8 cellular contexts compared by ENCODE assay signal in genomic region chr4:25313194-25313895, GRCh38. TPM values are rescaled to one million over a fixed set of nuclear protein-coding genes. Genes with fewer than 3 reads are reported as not detected.
DNase-seq lines count a peak whose midpoint lies in the region; ATAC-seq and TF ChIP-seq lines count a peak whose summit lies in the region.

No MANE protein-coding gene starts in this region.

- no peak for DNase-seq in CD8-positive, alpha-beta T cell
- DNase-seq in MM.1S (peak; percentile 31), SHP77 (lab: John Stamatoyannopoulos, UW) (no peak), amygdala (lab: John Stamatoyannopoulos, UW) (no peak)

- H2AFZ ChIP-seq in MM.1S (ENCODE audit: low read length): peak overlapping the region; percentile 87

- no peaks in the 10 kb centered on the region for H3K9me3 ChIP-seq in CD8-positive, alpha-beta T cell (ENCODE audit: low read length)
- H3K9me3 ChIP-seq in MM.1S (replicated peaks; ENCODE audit: insufficient read depth, low read length) (no peaks in the 10 kb centered on the region), duodenal mucosa (ENCODE audit: control insufficient read depth in 1 of 2, low read length in 2 of 2) (no peaks in the 10 kb centered on the region)

- no peaks in the 10 kb centered on the region for H3K9me3 Mint-ChIP-seq in CD8-positive, alpha-beta T cell
- H3K9me3 Mint-ChIP-seq in nephron: no peaks in the 10 kb centered on the region

- intact Hi-C loops in CD8-positive, alpha-beta T cell (cut with DNase I, micrococcal nuclease): loop anchor here in 1 of 2 experiments (2.0 to 10.0 kb wide), 7 partner anchors 131 to 1541 kb away; partner anchors contain the start of genes DHX15, RBPJ, SEL1L3 and SMIM20

- H3K9ac ChIP-seq in MM.1S (ENCODE audit: low read length) (peak overlapping the region; percentile 71), duodenal mucosa (ENCODE audit: low read depth in 1 of 2, low read length in 2 of 2) (peak overlapping the region; percentile 76 to 83)

- peak overlapping the region; percentile 99 for H3K4me3 Mint-ChIP-seq in CD8-positive, alpha-beta T cell
- H3K4me3 Mint-ChIP-seq in nephron: peak overlapping the region; percentile 99 to 100 (median 99)

- peaks cover 29% of the 10 kb centered on the region for H3K4me1 Mint-ChIP-seq in CD8-positive, alpha-beta T cell (ENCODE audit: low read depth)
- peaks cover 6% of the 10 kb centered on the region for H3K4me1 Mint-ChIP-seq in nephron

- no peaks in the 10 kb centered on the region for H3K9me2 ChIP-seq in MM.1S (replicated peaks; ENCODE audit: insufficient read depth, low read length)

- peaks cover 19% of the 10 kb centered on the region for H3F3A ChIP-seq in MM.1S (ENCODE audit: insufficient read depth, low read length)

- peak overlapping the region; percentile 96 for H3K27ac Mint-ChIP-seq in CD8-positive, alpha-beta T cell
- H3K27ac Mint-ChIP-seq in nephron: peak overlapping the region; percentile 91 to 99 (median 99)

- no peak for ATAC-seq in CD8-positive, alpha-beta T cell
- ATAC-seq in GM18498 (IDR thresholded peaks at IDR 0.05; ENCODE audit: unreplicated experiment) (no peak), HG02571 (IDR thresholded peaks at IDR 0.05; ENCODE audit: unreplicated experiment) (no peak)

- POLR2A ChIA-PET in CD8-positive, alpha-beta T cell (lab: Charles Lee): interaction anchor here (1.1 to 2.2 kb wide), 8 partner anchors 61 to 1006 kb away, joined by 3 to 41 read pairs (median 6); partner anchors contain the start of genes ANAPC4, DHX15, PI4K2B and SEPSECS

- H3K36me3 Mint-ChIP-seq in CD8-positive, alpha-beta T cell: peaks cover 35% of the 10 kb centered on the region
- H3K36me3 Mint-ChIP-seq in nephron (ENCODE audit: low read depth): peaks cover 21% of the 10 kb centered on the region

- H3K4me1 ChIP-seq in CD8-positive, alpha-beta T cell (ENCODE audit: insufficient read depth, low read length): peaks cover 9% of the 10 kb centered on the region
- H3K4me1 ChIP-seq in MM.1S (ENCODE audit: low read length) (peaks cover 14% of the 10 kb centered on the region; the same call in 1 of the 2 replicates), duodenal mucosa (ENCODE audit: control insufficient read depth in 1 of 2, insufficient read depth in 2 of 2, low read length in 2 of 2) (peaks cover 9 to 10% of the 10 kb centered on the region in 2 donors)

- H3K27me3 ChIP-seq in CD8-positive, alpha-beta T cell (ENCODE audit: insufficient read depth, low read length): no peaks in the 10 kb centered on the region
- H3K27me3 ChIP-seq in MM.1S (replicated peaks; ENCODE audit: insufficient read depth, low read length) (no peaks in the 10 kb centered on the region), duodenal mucosa (ENCODE audit: control insufficient read depth in 1 of 2, insufficient read depth in 2 of 2, low read length in 2 of 2) (no peaks in the 10 kb centered on the region)

- peak overlapping the region; percentile 48 for H3K27ac ChIP-seq in CD8-positive, alpha-beta T cell (ENCODE audit: low read depth, low read length)
- H3K27ac ChIP-seq in MM.1S (ENCODE audit: low read length) (peak overlapping the region; percentile 15; the same call in 1 of the 2 replicates), duodenal mucosa (ENCODE audit: low read depth, low read length) (peak overlapping the region; percentile 80)

- no peak for TF ChIP-seq CTCF in CD8-positive, alpha-beta T cell (IDR thresholded peaks at IDR 0.05)
- TF ChIP-seq CTCF in MM.1S (IDR thresholded peaks at IDR 0.05; ENCODE audit: low read length) (no peak), nephron (IDR thresholded peaks at IDR 0.05; ENCODE audit: unreplicated experiment in 3 of 3) (no peak)

- peaks cover 4% of the 10 kb centered on the region for H3K27me3 Mint-ChIP-seq in CD8-positive, alpha-beta T cell (ENCODE audit: low read depth)
- H3K27me3 Mint-ChIP-seq in nephron (ENCODE audit: low read depth): no peaks in the 10 kb centered on the region

- H3K4me2 ChIP-seq in MM.1S (ENCODE audit: low read depth, low read length): peak overlapping the region; percentile 73

- no peaks in the 10 kb centered on the region for H4K20me1 ChIP-seq in MM.1S (ENCODE audit: insufficient read depth, low read length)

- CTCF ChIA-PET in CD8-positive, alpha-beta T cell (lab: Charles Lee): interaction anchor here (1.1 to 2.1 kb wide), 19 partner anchors 13 to 154 kb away, joined by 3 to 27 read pairs (median 5); partner anchors contain the start of genes PI4K2B and SEPSECS

- H3K4me3 ChIP-seq in CD8-positive, alpha-beta T cell (ENCODE audit: low read depth, low read length): peak overlapping the region; percentile 83
- peak overlapping the region; percentile 85 for H3K4me3 ChIP-seq in MM.1S (ENCODE audit: low read length)
- H3K4me3 ChIP-seq in duodenal mucosa (ENCODE audit: low read depth in 1 of 2, low read length in 2 of 2): peak overlapping the region; percentile 80 to 95

- peaks cover 27% of the 10 kb centered on the region for H3K79me2 ChIP-seq in MM.1S (ENCODE audit: low read length)

- no peaks in the 10 kb centered on the region for H3K36me3 ChIP-seq in CD8-positive, alpha-beta T cell (ENCODE audit: insufficient read depth, low read length)
- H3K36me3 ChIP-seq in MM.1S (replicated peaks; ENCODE audit: insufficient read depth, low read length): 0 out of 2 replicates have a peak, but pooled peaks cover 3% of the 10 kb centered on the region
- H3K36me3 ChIP-seq in duodenal mucosa (ENCODE audit: control insufficient read depth in 1 of 2, insufficient read depth in 2 of 2, low read length in 2 of 2): peaks cover 0 to 5% of the 10 kb centered on the region in 2 donors

RNA-seq across cellular contexts. Expression of gene ZCCHC4, which starts 0.8 kb away (rescaled TPM):
- 1 to 10 TPM; 6.5 to 9.9 TPM for total RNA-seq in CD8-positive, alpha-beta T cell

Comparison
In these comparisons a context has a peak if more than half of its experiments do, and no peak if none do; other contexts are left out.
1. H3K27ac ChIP-seq: peak in every context shown above with its lines; median percentile 80 in duodenal mucosa; 48 in CD8-positive, alpha-beta T cell; 15 in MM.1S.